ENCODE assay signal across 8 cellular contexts in genomic region chr16:67546761-67547422, GRCh38. TPM values are rescaled to one million over a fixed set of nuclear protein-coding genes. Genes with fewer than 3 reads are reported as not detected.
A peak's percentile ranks its signal among the peaks of the same experiment; 100 is the strongest.
DNase-seq lines count a peak whose midpoint lies in the region; ATAC-seq and TF ChIP-seq lines count a peak whose summit lies in the region.

No MANE protein-coding gene starts in this region.

- intact Hi-C loops in CD8-positive, alpha-beta T cell (cut with DNase I, micrococcal nuclease), result loop anchor here (1.0 kb wide), 5 partner anchors 9 to 121 kb away; partner anchors contain the start of gene CTCF (in 2 of the 2)

- TF ChIP-seq CTCF in CD8-positive, alpha-beta T cell (IDR thresholded peaks at IDR 0.05), result peak; percentile 99
- peak; percentile 90 for TF ChIP-seq CTCF in OCI-LY3 (IDR thresholded peaks at IDR 0.05; ENCODE audit: low read depth, low read length)

- ATAC-seq in CD8-positive, alpha-beta T cell, result peak; percentile 24
- peak; percentile 41 to 49 for ATAC-seq in activated T-cell treated with anti-CD3 and anti-CD28 coated beads, Interleukin-2, amount 50 U/mL, for 72 hours (replicated peaks in 1 of 2)
- ATAC-seq in natural killer cell treated with Interleukin-12 subunit alpha and Interleukin-12 subunit beta and Interleukin-15 and Interleukin-18, amount 100 ng/mL, for 72 hours, result peak in 1 of 2 donors; percentile 58
- no peak for ATAC-seq in HG02763 (IDR thresholded peaks at IDR 0.05; ENCODE audit: unreplicated experiment)

- 34 to 36% methylated on average over 7 of the region's 7 CpGs for WGBS in GM23248 (ENCODE audit: low coverage in 1 of 2, low lambda C conversion rate in 2 of 2, missing lambda C conversion rate in 2 of 2), 2 experiments

- H3K9me3 ChIP-seq in CD8-positive, alpha-beta T cell (ENCODE audit: low read length), result no peaks in the 10 kb centered on the region
- H3K9me3 ChIP-seq in GM23248 (ENCODE audit: low read depth) (no peaks in the 10 kb centered on the region), OCI-LY3 (ENCODE audit: insufficient read depth, low read length) (no peaks in the 10 kb centered on the region)

- H2AFZ ChIP-seq in GM23248 (no peak overlapping the region), OCI-LY3 (ENCODE audit: low read depth, low read length) (no peak overlapping the region)

- in situ Hi-C loops in GM23248 (cut with MboI), result no loop called here

- POLR2A ChIA-PET in CD8-positive, alpha-beta T cell (lab: Charles Lee), result interaction anchor here (0.6 to 4.4 kb wide), 16 partner anchors 9 to 121 kb away, joined by 3 to 116 read pairs (median 5); partner anchors contain the start of genes ACD, C16orf86, CARMIL2 and CTCF

- CTCF ChIA-PET in CD8-positive, alpha-beta T cell (lab: Charles Lee), result interaction anchor here (0.7 to 12.5 kb wide), 39 partner anchors 10 to 385 kb away, joined by 3 to 271 read pairs (median 7); partner anchors contain the start of genes ACD, CARMIL2, CTCF and PARD6A

- H3K36me3 Mint-ChIP-seq in CD8-positive, alpha-beta T cell, result peaks cover 24% of the 10 kb centered on the region
- H3K36me3 Mint-ChIP-seq in activated T-cell treated with anti-CD3 and anti-CD28 coated beads, Interleukin-2, amount 50 U/mL, for 72 hours (ENCODE audit: insufficient read depth in 2 of 2), result peaks cover 4 to 7% of the 10 kb centered on the region in 2 donors
- H3K36me3 Mint-ChIP-seq in natural killer cell treated with Interleukin-12 subunit alpha and Interleukin-12 subunit beta and Interleukin-15 and Interleukin-18, amount 100 ng/mL, for 72 hours, result no peaks in the 10 kb centered on the region

- peaks cover 53% of the 10 kb centered on the region for H3K4me1 Mint-ChIP-seq in CD8-positive, alpha-beta T cell (ENCODE audit: low read depth)
- H3K4me1 Mint-ChIP-seq in activated T-cell treated with anti-CD3 and anti-CD28 coated beads, Interleukin-2, amount 50 U/mL, for 72 hours (ENCODE audit: low read depth), result peaks cover 48% of the 10 kb centered on the region
- H3K4me1 Mint-ChIP-seq in natural killer cell treated with Interleukin-12 subunit alpha and Interleukin-12 subunit beta and Interleukin-15 and Interleukin-18, amount 100 ng/mL, for 72 hours (ENCODE audit: low read depth in 2 of 2), result peaks cover 12 to 18% of the 10 kb centered on the region in 2 donors

- H3K9ac ChIP-seq in GM23248 (no peak overlapping the region), OCI-LY3 (ENCODE audit: low read length) (no peak overlapping the region; the same call in 1 of the 2 replicates)

- no peaks in the 10 kb centered on the region for H3K9me3 Mint-ChIP-seq in CD8-positive, alpha-beta T cell
- no peaks in the 10 kb centered on the region for H3K9me3 Mint-ChIP-seq in activated T-cell treated with anti-CD3 and anti-CD28 coated beads, Interleukin-2, amount 50 U/mL, for 72 hours
- H3K9me3 Mint-ChIP-seq in natural killer cell treated with Interleukin-12 subunit alpha and Interleukin-12 subunit beta and Interleukin-15 and Interleukin-18, amount 100 ng/mL, for 72 hours, result no peaks in the 10 kb centered on the region

- peak overlapping the region; percentile 94 for H3K27ac Mint-ChIP-seq in CD8-positive, alpha-beta T cell
- H3K27ac Mint-ChIP-seq in activated T-cell treated with anti-CD3 and anti-CD28 coated beads, Interleukin-2, amount 50 U/mL, for 72 hours, result peak overlapping the region; percentile 37
- H3K27ac Mint-ChIP-seq in natural killer cell treated with Interleukin-12 subunit alpha and Interleukin-12 subunit beta and Interleukin-15 and Interleukin-18, amount 100 ng/mL, for 72 hours, result peak overlapping the region in 1 of 2 donors; percentile 62

- DNase-seq in CD8-positive, alpha-beta T cell, result peak; percentile 42 to 87 (median 69)
- DNase-seq in GM23248 (peak; percentile 71), fibroblast of gingiva (ENCODE audit: low read depth) (peak; percentile 51), superior temporal gyrus (ENCODE audit: extremely low spot score) (peak; percentile 78)
- peak; percentile 77 for DNase-seq in activated T-cell treated with anti-CD3 and anti-CD28 coated beads, Interleukin-2, amount 50 U/mL, for 72 hours
- peak; percentile 75 for DNase-seq in natural killer cell treated with Interleukin-12 subunit alpha and Interleukin-12 subunit beta and Interleukin-15 and Interleukin-18, amount 100 ng/mL, for 72 hours (ENCODE audit: low spot score)

- H3K36me3 ChIP-seq in CD8-positive, alpha-beta T cell (ENCODE audit: insufficient read depth, low read length), result no peaks in the 10 kb centered on the region
- H3K36me3 ChIP-seq in GM23248 (ENCODE audit: low read depth) (peaks cover 19% of the 10 kb centered on the region; the same call in 1 of the 2 replicates), OCI-LY3 (replicated peaks; ENCODE audit: low read depth, low read length) (peaks cover 43% of the 10 kb centered on the region)

- peak overlapping the region; percentile 75 for H3K4me3 Mint-ChIP-seq in CD8-positive, alpha-beta T cell
- H3K4me3 Mint-ChIP-seq in activated T-cell treated with anti-CD3 and anti-CD28 coated beads, Interleukin-2, amount 50 U/mL, for 72 hours, result peak overlapping the region; percentile 14 to 50
- no peak overlapping the region for H3K4me3 Mint-ChIP-seq in natural killer cell treated with Interleukin-12 subunit alpha and Interleukin-12 subunit beta and Interleukin-15 and Interleukin-18, amount 100 ng/mL, for 72 hours

- peak overlapping the region; percentile 36 for H3K27ac ChIP-seq in CD8-positive, alpha-beta T cell (ENCODE audit: low read depth, low read length)
- no peak overlapping the region for H3K27ac ChIP-seq in GM23248
- peak overlapping the region; percentile 37 for H3K27ac ChIP-seq in OCI-LY3 (ENCODE audit: low read length)

- no peaks in the 10 kb centered on the region for H3K9me2 ChIP-seq in GM23248 (ENCODE audit: insufficient read depth)

- H3K79me2 ChIP-seq in GM23248 (ENCODE audit: insufficient read depth), result no peaks in the 10 kb centered on the region
- no peaks in the 10 kb centered on the region for H3K79me2 ChIP-seq in OCI-LY3 (ENCODE audit: low read length)

- H3K4me1 ChIP-seq in CD8-positive, alpha-beta T cell (ENCODE audit: insufficient read depth, low read length), result peaks cover 42% of the 10 kb centered on the region
- H3K4me1 ChIP-seq in GM23248 (ENCODE audit: insufficient read depth), result no peaks in the 10 kb centered on the region
- peaks cover 23% of the 10 kb centered on the region for H3K4me1 ChIP-seq in OCI-LY3 (ENCODE audit: low read length)

- peaks cover 12% of the 10 kb centered on the region for H3F3A ChIP-seq in GM23248 (ENCODE audit: insufficient read depth)

- H3K27me3 Mint-ChIP-seq in CD8-positive, alpha-beta T cell (ENCODE audit: low read depth), result no peaks in the 10 kb centered on the region
- no peaks in the 10 kb centered on the region for H3K27me3 Mint-ChIP-seq in activated T-cell treated with anti-CD3 and anti-CD28 coated beads, Interleukin-2, amount 50 U/mL, for 72 hours (ENCODE audit: low read depth)
- no peaks in the 10 kb centered on the region for H3K27me3 Mint-ChIP-seq in natural killer cell treated with Interleukin-12 subunit alpha and Interleukin-12 subunit beta and Interleukin-15 and Interleukin-18, amount 100 ng/mL, for 72 hours

- H3K4me2 ChIP-seq in GM23248 (ENCODE audit: unreplicated experiment), result no peak overlapping the region
- H3K4me2 ChIP-seq in OCI-LY3 (ENCODE audit: low read length), result peak overlapping the region; percentile 56; the same call in 1 of the 2 replicates

- H3K27me3 ChIP-seq in CD8-positive, alpha-beta T cell (ENCODE audit: insufficient read depth, low read length), result no peaks in the 10 kb centered on the region
- H3K27me3 ChIP-seq in GM23248 (replicated peaks; ENCODE audit: insufficient read depth) (no peaks in the 10 kb centered on the region), OCI-LY3 (ENCODE audit: low read depth, low read length) (no peaks in the 10 kb centered on the region)

- no peaks in the 10 kb centered on the region for H4K20me1 ChIP-seq in GM23248 (ENCODE audit: insufficient read depth)
- H4K20me1 ChIP-seq in OCI-LY3 (ENCODE audit: insufficient read depth, low read length), result peaks cover 9% of the 10 kb centered on the region; the same call in 1 of the 2 replicates

- peak overlapping the region; percentile 51 for H3K4me3 ChIP-seq in CD8-positive, alpha-beta T cell (ENCODE audit: low read depth, low read length)
- H3K4me3 ChIP-seq in GM23248, result no peak overlapping the region
- no peak overlapping the region for H3K4me3 ChIP-seq in OCI-LY3 (ENCODE audit: low read length)

RNA-seq across cellular contexts. Expression of gene CTCF, which starts 15.4 kb away (rescaled TPM):
- total RNA-seq in CD8-positive, alpha-beta T cell, result 10 to 100 TPM; 42.1 to 45.4 TPM
- 21.9 and 30.7 TPM in 2 replicates for total RNA-seq in GM23248 (2014; rRNA removed; shearing (Covaris generic))
- 19.6 and 19.9 TPM in 2 replicates for polyA plus RNA-seq in GM23248 (2016; fragmentation: Nextera tagmentation; extraction: Ambion mirVana)
- 10 to 100 TPM; 55.5 to 71.1 TPM for total RNA-seq in activated T-cell treated with anti-CD3 and anti-CD28 coated beads, Interleukin-2, amount 50 U/mL, for 72 hours
- total RNA-seq in natural killer cell treated with Interleukin-12 subunit alpha and Interleukin-12 subunit beta and Interleukin-15 and Interleukin-18, amount 100 ng/mL, for 72 hours, result 10 to 100 TPM; 54.3 to 72.4 TPM

RNA-seq across cellular contexts. Expression of gene RIPOR1, which starts 18.3 kb away (rescaled TPM):
- total RNA-seq in CD8-positive, alpha-beta T cell, result 10 to 100 TPM; 17.4 to 23.4 TPM
- total RNA-seq in GM23248 (2014; rRNA removed; shearing (Covaris generic)), result 27.8 and 81.3 TPM in 2 replicates
- polyA plus RNA-seq in GM23248 (2016; fragmentation: Nextera tagmentation; extraction: Ambion mirVana), result 91.6 and 95.0 TPM in 2 replicates
- 10 to 100 TPM; 34.2 to 54.6 TPM for total RNA-seq in activated T-cell treated with anti-CD3 and anti-CD28 coated beads, Interleukin-2, amount 50 U/mL, for 72 hours
- 10 to 100 TPM; 47.7 to 48.2 TPM for total RNA-seq in natural killer cell treated with Interleukin-12 subunit alpha and Interleukin-12 subunit beta and Interleukin-15 and Interleukin-18, amount 100 ng/mL, for 72 hours
